1 cellular context compared by ENCODE assay signal in the genomic region with DNA sequence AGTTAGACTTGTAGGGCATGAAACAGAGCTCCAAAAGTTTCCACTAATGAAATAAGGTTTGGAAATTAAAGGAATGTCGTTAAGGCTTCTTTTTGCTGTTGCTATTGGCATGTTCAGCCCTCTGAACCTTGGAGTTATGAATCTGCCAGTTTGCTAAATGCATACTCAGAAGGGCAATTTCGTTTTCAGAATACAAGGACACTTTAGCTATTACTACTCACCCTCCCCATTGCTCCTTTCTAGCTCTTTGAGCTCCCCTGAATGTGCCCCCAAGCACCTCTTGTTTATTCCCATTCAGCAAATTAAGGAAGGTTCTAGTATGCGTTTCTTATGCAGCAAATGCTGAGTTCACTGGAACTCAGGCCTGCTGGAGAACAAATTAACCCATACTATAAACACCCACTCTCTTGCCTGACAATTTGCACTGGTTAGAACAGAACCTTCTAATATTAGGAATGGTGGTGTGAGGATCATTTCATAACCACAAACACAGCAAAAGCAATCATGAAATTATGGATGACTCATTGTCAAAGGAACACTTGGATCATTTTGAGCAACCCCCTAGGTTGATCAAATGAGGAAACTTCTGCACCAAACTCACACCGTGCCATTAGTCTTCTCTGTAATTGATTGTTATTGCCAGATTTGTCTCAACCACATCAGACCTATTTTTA.
TF ChIP-seq lines count a peak whose summit lies in the region.

No MANE protein-coding gene starts in this region.

TF ChIP-seq in IMR-90, 13 proteins besides CTCF, POLR2A, EP300 and RAD21:
- no peak for TF ChIP-seq SMC3 (IDR thresholded peaks at IDR 0.05; ENCODE audit: low read depth, low read length)
- TF ChIP-seq RCOR1 (IDR thresholded peaks at IDR 0.05; ENCODE audit: insufficient replicate concordance, low read length) = no peak
- no peak for TF ChIP-seq RFX5 (IDR thresholded peaks at IDR 0.05; ENCODE audit: low read depth, low read length)
- no peak for TF ChIP-seq CEBPB (IDR thresholded peaks at IDR 0.05; ENCODE audit: low read depth, low read length)
- TF ChIP-seq MAFK (IDR thresholded peaks at IDR 0.05; ENCODE audit: low read depth, low read length) = no peak
- no peak for TF ChIP-seq BHLHE40 (IDR thresholded peaks at IDR 0.05; ENCODE audit: low read depth, low read length)
- no peak for TF ChIP-seq MAZ (IDR thresholded peaks at IDR 0.05; ENCODE audit: borderline replicate concordance, low read depth, low read length)
